In the genomic region with DNA sequence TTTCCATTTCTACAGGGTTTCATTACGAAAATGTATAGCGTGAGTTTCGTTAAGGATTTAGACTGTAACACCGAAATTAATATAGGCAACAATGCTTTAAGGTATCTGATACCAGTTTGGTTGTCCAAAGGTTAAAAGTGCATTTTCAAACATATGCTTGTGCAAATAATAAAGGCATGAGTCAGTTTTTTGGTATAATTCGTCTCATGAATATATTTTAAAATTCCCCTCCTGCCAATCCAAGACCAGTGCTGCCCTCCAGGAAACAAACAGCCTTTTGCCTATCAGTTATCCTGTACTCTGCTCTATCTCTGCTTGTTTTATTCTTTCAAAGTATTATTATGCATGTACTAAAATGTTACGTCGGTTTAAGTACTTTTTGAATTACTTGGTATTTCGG, we compare ENCODE assay signal across 1 cellular context.
TF ChIP-seq lines count a peak whose summit lies in the region.

No MANE protein-coding gene starts in this region.

TF ChIP-seq in GM23338, 12 proteins besides CTCF, POLR2A, EP300 and RAD21 (continued from another document):
- TF ChIP-seq, protein P1, sequence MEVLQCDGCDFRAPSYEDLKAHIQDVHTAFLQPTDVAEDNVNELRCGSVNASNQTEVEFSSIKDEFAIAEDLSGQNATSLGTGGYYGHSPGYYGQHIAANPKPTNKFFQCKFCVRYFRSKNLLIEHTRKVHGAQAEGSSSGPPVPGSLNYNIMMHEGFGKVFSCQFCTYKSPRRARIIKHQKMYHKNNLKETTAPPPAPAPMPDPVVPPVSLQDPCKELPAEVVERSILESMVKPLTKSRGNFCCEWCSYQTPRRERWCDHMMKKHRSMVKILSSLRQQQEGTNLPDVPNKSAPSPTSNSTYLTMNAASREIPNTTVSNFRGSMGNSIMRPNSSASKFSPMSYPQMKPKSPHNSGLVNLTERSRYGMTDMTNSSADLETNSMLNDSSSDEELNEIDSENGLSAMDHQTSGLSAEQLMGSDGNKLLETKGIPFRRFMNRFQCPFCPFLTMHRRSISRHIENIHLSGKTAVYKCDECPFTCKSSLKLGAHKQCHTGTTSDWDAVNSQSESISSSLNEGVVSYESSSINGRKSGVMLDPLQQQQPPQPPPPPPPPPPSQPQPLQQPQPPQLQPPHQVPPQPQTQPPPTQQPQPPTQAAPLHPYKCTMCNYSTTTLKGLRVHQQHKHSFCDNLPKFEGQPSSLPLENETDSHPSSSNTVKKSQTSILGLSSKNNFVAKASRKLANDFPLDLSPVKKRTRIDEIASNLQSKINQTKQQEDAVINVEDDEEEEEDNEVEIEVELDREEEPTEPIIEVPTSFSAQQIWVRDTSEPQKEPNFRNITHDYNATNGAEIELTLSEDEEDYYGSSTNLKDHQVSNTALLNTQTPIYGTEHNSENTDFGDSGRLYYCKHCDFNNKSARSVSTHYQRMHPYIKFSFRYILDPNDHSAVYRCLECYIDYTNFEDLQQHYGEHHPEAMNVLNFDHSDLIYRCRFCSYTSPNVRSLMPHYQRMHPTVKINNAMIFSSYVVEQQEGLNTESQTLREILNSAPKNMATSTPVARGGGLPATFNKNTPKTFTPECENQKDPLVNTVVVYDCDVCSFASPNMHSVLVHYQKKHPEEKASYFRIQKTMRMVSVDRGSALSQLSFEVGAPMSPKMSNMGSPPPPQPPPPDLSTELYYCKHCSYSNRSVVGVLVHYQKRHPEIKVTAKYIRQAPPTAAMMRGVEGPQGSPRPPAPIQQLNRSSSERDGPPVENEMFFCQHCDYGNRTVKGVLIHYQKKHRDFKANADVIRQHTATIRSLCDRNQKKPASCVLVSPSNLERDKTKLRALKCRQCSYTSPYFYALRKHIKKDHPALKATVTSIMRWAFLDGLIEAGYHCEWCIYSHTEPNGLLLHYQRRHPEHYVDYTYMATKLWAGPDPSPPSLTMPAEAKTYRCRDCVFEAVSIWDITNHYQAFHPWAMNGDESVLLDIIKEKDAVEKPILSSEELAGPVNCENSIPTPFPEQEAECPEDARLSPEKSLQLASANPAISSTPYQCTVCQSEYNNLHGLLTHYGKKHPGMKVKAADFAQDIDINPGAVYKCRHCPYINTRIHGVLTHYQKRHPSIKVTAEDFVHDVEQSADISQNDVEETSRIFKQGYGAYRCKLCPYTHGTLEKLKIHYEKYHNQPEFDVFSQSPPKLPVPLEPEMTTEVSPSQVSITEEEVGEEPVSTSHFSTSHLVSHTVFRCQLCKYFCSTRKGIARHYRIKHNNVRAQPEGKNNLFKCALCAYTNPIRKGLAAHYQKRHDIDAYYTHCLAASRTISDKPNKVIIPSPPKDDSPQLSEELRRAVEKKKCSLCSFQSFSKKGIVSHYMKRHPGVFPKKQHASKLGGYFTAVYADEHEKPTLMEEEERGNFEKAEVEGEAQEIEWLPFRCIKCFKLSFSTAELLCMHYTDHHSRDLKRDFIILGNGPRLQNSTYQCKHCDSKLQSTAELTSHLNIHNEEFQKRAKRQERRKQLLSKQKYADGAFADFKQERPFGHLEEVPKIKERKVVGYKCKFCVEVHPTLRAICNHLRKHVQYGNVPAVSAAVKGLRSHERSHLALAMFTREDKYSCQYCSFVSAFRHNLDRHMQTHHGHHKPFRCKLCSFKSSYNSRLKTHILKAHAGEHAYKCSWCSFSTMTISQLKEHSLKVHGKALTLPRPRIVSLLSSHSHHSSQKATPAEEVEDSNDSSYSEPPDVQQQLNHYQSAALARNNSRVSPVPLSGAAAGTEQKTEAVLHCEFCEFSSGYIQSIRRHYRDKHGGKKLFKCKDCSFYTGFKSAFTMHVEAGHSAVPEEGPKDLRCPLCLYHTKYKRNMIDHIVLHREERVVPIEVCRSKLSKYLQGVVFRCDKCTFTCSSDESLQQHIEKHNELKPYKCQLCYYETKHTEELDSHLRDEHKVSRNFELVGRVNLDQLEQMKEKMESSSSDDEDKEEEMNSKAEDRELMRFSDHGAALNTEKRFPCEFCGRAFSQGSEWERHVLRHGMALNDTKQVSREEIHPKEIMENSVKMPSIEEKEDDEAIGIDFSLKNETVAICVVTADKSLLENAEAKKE (CRISPR knock-in tag; IDR thresholded peaks at IDR 0.05), result no peak
- TF ChIP-seq, protein P2, sequence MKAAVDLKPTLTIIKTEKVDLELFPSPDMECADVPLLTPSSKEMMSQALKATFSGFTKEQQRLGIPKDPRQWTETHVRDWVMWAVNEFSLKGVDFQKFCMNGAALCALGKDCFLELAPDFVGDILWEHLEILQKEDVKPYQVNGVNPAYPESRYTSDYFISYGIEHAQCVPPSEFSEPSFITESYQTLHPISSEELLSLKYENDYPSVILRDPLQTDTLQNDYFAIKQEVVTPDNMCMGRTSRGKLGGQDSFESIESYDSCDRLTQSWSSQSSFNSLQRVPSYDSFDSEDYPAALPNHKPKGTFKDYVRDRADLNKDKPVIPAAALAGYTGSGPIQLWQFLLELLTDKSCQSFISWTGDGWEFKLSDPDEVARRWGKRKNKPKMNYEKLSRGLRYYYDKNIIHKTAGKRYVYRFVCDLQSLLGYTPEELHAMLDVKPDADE (IDR thresholded peaks at IDR 0.05), result no peak
- TF ChIP-seq NANOG (IDR thresholded peaks at IDR 0.05; ENCODE audit: borderline replicate concordance) (no peak), POLR2AphosphoS5 (IDR thresholded peaks at IDR 0.05; ENCODE audit: low read depth) (no peak)
TF ChIP-seq in GM23338: peak in this region for 0.
